Comparison of ENCODE assay signal across 23 cellular contexts in the genomic region with DNA sequence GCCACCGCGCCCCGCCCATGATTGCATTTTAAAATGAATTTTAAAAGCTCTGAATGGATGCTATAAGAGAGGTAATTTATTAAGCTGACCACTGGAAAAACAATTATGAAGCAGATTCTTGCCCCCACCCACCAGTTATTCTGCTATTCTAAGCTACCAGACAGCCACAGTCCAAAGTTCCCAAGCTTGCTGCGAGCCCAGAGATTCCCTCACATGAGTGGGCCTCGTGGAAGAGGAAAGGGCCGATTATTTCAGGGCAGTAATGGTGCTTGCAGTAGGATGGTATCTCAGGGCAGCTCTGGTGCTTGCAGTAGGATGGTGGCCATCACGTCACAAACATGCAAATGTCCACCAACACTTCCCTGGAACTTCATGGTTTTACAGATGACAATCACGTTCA.
"Had no signal": no experiment of that assay in that cellular context is flagged by ENCODE, and none has a peak within 500 bp of the region (broad histone marks: within the 10 kb centered on the region; RNA-seq: fewer than 3 reads in every experiment).

No MANE protein-coding gene starts in this region.

- H3K9ac ChIP-seq: neural progenitor cell had no signal

- ATAC-seq: left ventricle myocardium superior; naive thymus-derived CD4-positive, alpha-beta T cell; stimulated activated memory B cell treated with anti-CD40 and anti-IgM and Interleukin-4, amounts not matched to agents 10 μg/mL and 1 μg/mL and 100 μg/mL, for 72 hours had no signal

- H3K4me1 ChIP-seq: right atrium auricular region had no signal

- H3K27ac ChIP-seq: neural progenitor cell, right atrium auricular region, skin epidermis, spleen, suprapubic skin, vagina had no signal

- H3K4me1 Mint-ChIP-seq: immature natural killer cell had no signal

- H3K9me3 Mint-ChIP-seq: immature natural killer cell; memory B cell; naive thymus-derived CD4-positive, alpha-beta T cell; nephron; neural progenitor cell; stimulated activated memory B cell treated with anti-CD40 and anti-IgM and Interleukin-4, amounts not matched to agents 10 μg/mL and 1 μg/mL and 100 μg/mL, for 72 hours; stimulated activated naive CD8-positive, alpha-beta T cell treated with anti-CD3 and anti-CD28 coated beads, Interleukin-15, Interleukin-2, amounts not matched to agents 100 ng/mL and 50 ng/mL, for 24 hours had no signal

- H3K9me3 ChIP-seq: prostate gland, right atrium auricular region, spleen, suprapubic skin, vagina had no signal

- H2AFZ ChIP-seq: neural progenitor cell had no signal

- H3K4me3 ChIP-seq: lung, neural progenitor cell, prostate gland, right atrium auricular region, skin epidermis, spleen, suprapubic skin, vagina had no signal

- H3K27ac Mint-ChIP-seq: immature natural killer cell; memory B cell; neural progenitor cell; stimulated activated memory B cell treated with anti-CD40 and anti-IgM and Interleukin-4, amounts not matched to agents 10 μg/mL and 1 μg/mL and 100 μg/mL, for 72 hours; stimulated activated naive CD8-positive, alpha-beta T cell treated with anti-CD3 and anti-CD28 coated beads, Interleukin-15, Interleukin-2, amounts not matched to agents 100 ng/mL and 50 ng/mL, for 24 hours had no signal

- DNase-seq: cortex of kidney; hypothalamus; immature natural killer cell; islet precursor cell; kidney glomerular epithelial cell; left ventricle myocardium superior; naive thymus-derived CD4-positive, alpha-beta T cell; nucleus accumbens; spleen; stimulated activated CD4-positive, alpha-beta T cell treated with anti-CD3 and anti-CD28 coated beads, Interleukin-4, amount 100 ng/mL, for 4 hours; trophoblast cell had no signal

- H3K36me3 Mint-ChIP-seq: immature natural killer cell; memory B cell; stimulated activated memory B cell treated with anti-CD40 and anti-IgM and Interleukin-4, amounts not matched to agents 10 μg/mL and 1 μg/mL and 100 μg/mL, for 72 hours had no signal

- H3K4me3 Mint-ChIP-seq: immature natural killer cell; memory B cell; naive thymus-derived CD4-positive, alpha-beta T cell; nephron; neural progenitor cell; stimulated activated memory B cell treated with anti-CD40 and anti-IgM and Interleukin-4, amounts not matched to agents 10 μg/mL and 1 μg/mL and 100 μg/mL, for 72 hours; stimulated activated naive CD8-positive, alpha-beta T cell treated with anti-CD3 and anti-CD28 coated beads, Interleukin-15, Interleukin-2, amounts not matched to agents 100 ng/mL and 50 ng/mL, for 24 hours had no signal

- H3K27me3 ChIP-seq: neural progenitor cell, right atrium auricular region, spleen, suprapubic skin, vagina had no signal

- H3K27me3 Mint-ChIP-seq: naive thymus-derived CD4-positive, alpha-beta T cell; stimulated activated naive CD8-positive, alpha-beta T cell treated with anti-CD3 and anti-CD28 coated beads, Interleukin-15, Interleukin-2, amounts not matched to agents 100 ng/mL and 50 ng/mL, for 24 hours had no signal

- H3K4me2 ChIP-seq: neural progenitor cell had no signal

- H3K36me3 ChIP-seq: neural progenitor cell, prostate gland, right atrium auricular region, spleen, suprapubic skin, vagina had no signal

- FAIRE-seq: frontal cortex had no signal
